14 cellular contexts compared by ENCODE assay signal in genomic region chr15:74618841-74619596, GRCh38. TPM values are rescaled to one million over a fixed set of nuclear protein-coding genes. Genes with fewer than 3 reads are reported as not detected.
A peak's percentile ranks its signal among the peaks of the same experiment; 100 is the strongest.
DNase-seq lines count a peak whose midpoint lies in the region; ATAC-seq and TF ChIP-seq lines count a peak whose summit lies in the region.
"Had no signal": no experiment of that assay in that cellular context is flagged by ENCODE, and none has a peak within 500 bp of the region (broad histone marks: within the 10 kb centered on the region; RNA-seq: fewer than 3 reads in every experiment).

No MANE protein-coding gene starts in this region.

- peaks cover 85% of the 10 kb centered on the region for H3K79me2 ChIP-seq in Loucy (ENCODE audit: insufficient read depth, low read length)

- H3K9ac ChIP-seq in Loucy (ENCODE audit: low read depth, low read length, poor library complexity, severe bottlenecking) (peak overlapping the region; percentile 93), skeletal muscle tissue (ENCODE audit: low read depth in 1 of 3, low read length in 3 of 3) (peak overlapping the region; percentile 3 to 100 (median 99))

- ATAC-seq in HG02759 (IDR thresholded peaks at IDR 0.05; ENCODE audit: unreplicated experiment) (no peak), GM21528 (IDR thresholded peaks at IDR 0.05; ENCODE audit: low FRiP score, unreplicated experiment) (no peak), HG03469 (IDR thresholded peaks at IDR 0.05; ENCODE audit: unreplicated experiment) (no peak)
- ATAC-seq: body of pancreas; stimulated activated naive CD8-positive, alpha-beta T cell treated with anti-CD3 and anti-CD28 coated beads, Interleukin-15, Interleukin-2, amounts not matched to agents 100 U/mL and 50 U/mL, for 24 hours had no signal

- peak overlapping the region; percentile 85 for H3K4me3 ChIP-seq in Loucy (ENCODE audit: low read length, poor library complexity, severe bottlenecking)
- H3K4me3 ChIP-seq in skeletal muscle tissue (ENCODE audit: low read length in 3 of 3), result no peak overlapping the region
- H3K4me3 ChIP-seq: body of pancreas had no signal

- H3K27me3 Mint-ChIP-seq in activated naive CD4-positive, alpha-beta T cell treated with anti-CD3 and anti-CD28 coated beads, Interleukin-2, amount 10 ng/mL, durations not matched to agents 7 days and 5 days, result no peaks in the 10 kb centered on the region
- no peaks in the 10 kb centered on the region for H3K27me3 Mint-ChIP-seq in chondrocyte (ENCODE audit: low read depth)

- no peak overlapping the region for H3K4me3 Mint-ChIP-seq in activated naive CD4-positive, alpha-beta T cell treated with anti-CD3 and anti-CD28 coated beads, Interleukin-2, amount 10 ng/mL, durations not matched to agents 7 days and 5 days
- H3K4me3 Mint-ChIP-seq in chondrocyte (ENCODE audit: unreplicated experiment), result no peak overlapping the region

- H3K4me2 ChIP-seq in Loucy (ENCODE audit: low read depth, low read length, poor library complexity, severe bottlenecking), result peak overlapping the region; percentile 96

- H3K27ac ChIP-seq in skeletal muscle tissue (ENCODE audit: low read depth, low read length), result no peak overlapping the region

- no peaks in the 10 kb centered on the region for H3K9me3 ChIP-seq in Loucy (ENCODE audit: insufficient read depth, low read depth, low read length)
- H3K9me3 ChIP-seq in skeletal muscle tissue (ENCODE audit: control insufficient read depth in 3 of 3, low read length in 3 of 3), result no peaks in the 10 kb centered on the region
- H3K9me3 ChIP-seq: body of pancreas had no signal

- H3K27me3 ChIP-seq in Loucy (ENCODE audit: insufficient read depth, low read length, poor library complexity, severe bottlenecking) (no peaks in the 10 kb centered on the region), skeletal muscle tissue (ENCODE audit: control insufficient read depth in 3 of 3, insufficient read depth in 3 of 3, low read length in 3 of 3) (no peaks in the 10 kb centered on the region)
- H3K27me3 ChIP-seq: body of pancreas had no signal

- no peak for DNase-seq in activated naive CD4-positive, alpha-beta T cell treated with anti-CD3 and anti-CD28 coated beads, Interleukin-2, amount 10 ng/mL, durations not matched to agents 7 days and 5 days
- no peak for DNase-seq in activated naive CD4-positive, alpha-beta T cell treated with anti-CD3 and anti-CD28 coated beads, Interleukin-2, amount 50 U/mL, for 16 hours
- DNase-seq in chondrocyte (ENCODE audit: low spot score), result no peak
- DNase-seq: activated CD4-positive, alpha-beta T cell treated with anti-CD3 and anti-CD28 coated beads for 1 hour; body of pancreas; KG1; NCI-H1092; NCI-H774; stimulated activated naive CD8-positive, alpha-beta T cell treated with anti-CD3 and anti-CD28 coated beads, Interleukin-15, Interleukin-2, amounts not matched to agents 100 U/mL and 50 U/mL, for 24 hours had no signal

- H3F3A ChIP-seq in Loucy (ENCODE audit: low read depth), result no peaks in the 10 kb centered on the region

- CTCF ChIA-PET in activated naive CD4-positive, alpha-beta T cell treated with anti-CD3 and anti-CD28 coated beads, Interleukin-2, amount 10 ng/mL, durations not matched to agents 7 days and 5 days (lab: Charles Lee), result interaction anchor here (0.8 to 15.6 kb wide), 6 partner anchors 17 to 257 kb away, joined by 3 to 197 read pairs (median 16); partner anchors contain the start of gene ARID3B

- H3K9me2 ChIP-seq in Loucy (replicated peaks; ENCODE audit: low read depth, low read length), result no peaks in the 10 kb centered on the region

- TF ChIP-seq CTCF in Loucy (conservative IDR thresholded peaks at IDR 0.05; ENCODE audit: low read length), result no peak
- TF ChIP-seq CTCF in chondrocyte (IDR thresholded peaks at IDR 0.05), result no peak

- H3K36me3 ChIP-seq in Loucy (ENCODE audit: insufficient read depth, low read length), result peaks cover 50% of the 10 kb centered on the region; the same call in 1 of the 2 replicates
- peaks cover 49 to 56% (median 51%) of the 10 kb centered on the region in 3 donors for H3K36me3 ChIP-seq in skeletal muscle tissue (ENCODE audit: control insufficient read depth in 3 of 3, insufficient read depth in 3 of 3, low read length in 3 of 3)

- no peak overlapping the region for H2AFZ ChIP-seq in Loucy (ENCODE audit: low read length)

- H3K27ac Mint-ChIP-seq in activated naive CD4-positive, alpha-beta T cell treated with anti-CD3 and anti-CD28 coated beads, Interleukin-2, amount 10 ng/mL, durations not matched to agents 7 days and 5 days, result peak overlapping the region; percentile 71
- peak overlapping the region; percentile 27 for H3K27ac Mint-ChIP-seq in chondrocyte (ENCODE audit: unreplicated experiment)

- peaks cover 82% of the 10 kb centered on the region for H4K20me1 ChIP-seq in Loucy (ENCODE audit: insufficient read depth, low read length, poor library complexity, severe bottlenecking)

- H3K9me3 Mint-ChIP-seq in activated naive CD4-positive, alpha-beta T cell treated with anti-CD3 and anti-CD28 coated beads, Interleukin-2, amount 10 ng/mL, durations not matched to agents 7 days and 5 days, result no peaks in the 10 kb centered on the region
- no peaks in the 10 kb centered on the region for H3K9me3 Mint-ChIP-seq in chondrocyte (ENCODE audit: low read depth)

- peaks cover 57% of the 10 kb centered on the region for H3K36me3 Mint-ChIP-seq in activated naive CD4-positive, alpha-beta T cell treated with anti-CD3 and anti-CD28 coated beads, Interleukin-2, amount 10 ng/mL, durations not matched to agents 7 days and 5 days
- H3K36me3 Mint-ChIP-seq in chondrocyte (ENCODE audit: low read depth), result peaks cover 18% of the 10 kb centered on the region

- peaks cover 50% of the 10 kb centered on the region for H3K4me1 Mint-ChIP-seq in activated naive CD4-positive, alpha-beta T cell treated with anti-CD3 and anti-CD28 coated beads, Interleukin-2, amount 10 ng/mL, durations not matched to agents 7 days and 5 days
- peaks cover 28% of the 10 kb centered on the region for H3K4me1 Mint-ChIP-seq in chondrocyte (ENCODE audit: low read depth)

- H3K4me1 ChIP-seq in Loucy (ENCODE audit: insufficient read depth, low read length, poor library complexity, severe bottlenecking) (peaks cover 27% of the 10 kb centered on the region), skeletal muscle tissue (ENCODE audit: control insufficient read depth in 3 of 3, insufficient read depth in 3 of 3, low read length in 3 of 3) (peaks cover 46 to 66% (median 58%) of the 10 kb centered on the region in 3 donors)

RNA-seq across cellular contexts. Expression of gene CLK3, which starts 3.4 kb away (rescaled TPM):
- total RNA-seq in chondrocyte (43.0 to 48.6 TPM (median 44.5 TPM) in 3 replicates), skeletal muscle tissue (24.0 TPM)
